ENCODE assay signal across 37 cellular contexts in the genomic region with DNA sequence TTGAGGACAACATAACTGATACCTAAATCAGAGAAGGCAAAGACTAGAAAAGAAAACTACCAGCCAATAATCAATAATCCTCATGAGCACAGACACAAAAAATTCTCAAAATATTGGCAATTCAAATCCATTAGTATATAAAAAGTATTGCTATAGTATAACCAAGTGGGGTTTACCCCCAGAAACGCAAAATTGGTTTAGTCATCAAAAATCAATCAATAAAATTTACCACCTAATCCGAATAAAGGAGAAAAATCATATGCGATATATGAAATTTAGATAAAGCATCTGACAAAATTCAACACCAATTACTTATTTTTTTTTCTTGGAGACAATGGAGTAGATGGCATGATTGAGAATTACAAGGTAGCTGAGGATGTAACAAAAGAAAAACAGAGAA. TPM values are rescaled to one million over a fixed set of nuclear protein-coding genes. Genes with fewer than 3 reads are reported as not detected.
"Had no signal": no experiment of that assay in that cellular context is flagged by ENCODE, and none has a peak within 500 bp of the region (broad histone marks: within the 10 kb centered on the region; RNA-seq: fewer than 3 reads in every experiment).

No MANE protein-coding gene starts in this region.

- H3K36me3 Mint-ChIP-seq: activated naive CD4-positive, alpha-beta T cell treated with anti-CD3 and anti-CD28 coated beads, Interleukin-2, amount 50 U/mL, for 72 hours; activated naive CD8-positive, alpha-beta T cell treated with anti-CD3 and anti-CD28 coated beads for 36 hours; WTC11 had no signal

- H3K9me3 Mint-ChIP-seq: activated CD4-positive, alpha-beta memory T cell treated with anti-CD3 and anti-CD28 coated beads, Interleukin-2, amount 10 ng/mL, durations not matched to agents 7 days and 5 days; activated CD4-positive, alpha-beta T cell treated with anti-CD3 and anti-CD28 coated beads, Interleukin-2, amount 10 ng/mL, durations not matched to agents 7 days and 5 days; activated naive CD4-positive, alpha-beta T cell treated with anti-CD3 and anti-CD28 coated beads for 36 hours; activated naive CD4-positive, alpha-beta T cell treated with anti-CD3 and anti-CD28 coated beads, Interleukin-2, amount 50 U/mL, for 72 hours; activated naive CD8-positive, alpha-beta T cell treated with anti-CD3 and anti-CD28 coated beads for 36 hours; activated T-cell treated with anti-CD3 and anti-CD28 coated beads, Interleukin-2, amount 50 U/mL, for 4 hours; activated T-cell treated with anti-CD3 and anti-CD28 coated beads, Interleukin-2, amount 50 U/mL, for 72 hours; activated T-helper 1 cell treated with anti-CD3 and anti-CD28 coated beads, Interleukin-12 subunit alpha, Interleukin-12 subunit beta, Interleukin-2, Interleukin-4 antibody, amounts not matched to agents 30 ng/mL and 10 ng/mL and 1 ng/mL, durations not matched to agents 14 hours and 24 hours and 36 hours; activated T-helper 17 cell treated with anti-CD3 and anti-CD28 coated beads, Interleukin-2, amount 50 U/mL, for 72 hours; T-helper 1 cell treated with Interleukin-12 subunit alpha and Interleukin-12 subunit beta and Interleukin-4 antibody, amounts not matched to agents 30 μg/mL and 1 μg/mL, for 36 hours; T-helper 2 cell treated with Interferon-gamma antibody and Interleukin-4, amounts not matched to agents 5 μg/mL and 100 μg/mL, for 36 hours; WTC11 had no signal

- H3K4me3 Mint-ChIP-seq: activated CD4-positive, alpha-beta memory T cell treated with anti-CD3 and anti-CD28 coated beads, Interleukin-2, amount 10 ng/mL, durations not matched to agents 7 days and 5 days; activated CD4-positive, alpha-beta T cell treated with anti-CD3 and anti-CD28 coated beads for 36 hours; activated CD4-positive, alpha-beta T cell treated with anti-CD3 and anti-CD28 coated beads, Interleukin-2, amount 10 ng/mL, durations not matched to agents 7 days and 5 days; activated naive CD4-positive, alpha-beta T cell treated with anti-CD3 and anti-CD28 coated beads for 36 hours; activated naive CD8-positive, alpha-beta T cell treated with anti-CD3 and anti-CD28 coated beads for 36 hours; activated T-cell treated with anti-CD3 and anti-CD28 coated beads, Interleukin-2, amount 50 U/mL, for 4 hours; activated T-cell treated with anti-CD3 and anti-CD28 coated beads, Interleukin-2, amount 50 U/mL, for 72 hours; activated T-helper 1 cell treated with anti-CD3 and anti-CD28 coated beads, Interleukin-12 subunit alpha, Interleukin-12 subunit beta, Interleukin-2, Interleukin-4 antibody, amounts not matched to agents 30 ng/mL and 10 ng/mL and 1 ng/mL, durations not matched to agents 14 hours and 24 hours and 36 hours; activated T-helper 17 cell treated with anti-CD3 and anti-CD28 coated beads, Interleukin-2, amount 50 U/mL, for 72 hours; T-helper 1 cell treated with Interleukin-12 subunit alpha and Interleukin-12 subunit beta and Interleukin-4 antibody, amounts not matched to agents 30 μg/mL and 1 μg/mL, for 36 hours; T-helper 2 cell treated with Interferon-gamma antibody and Interleukin-4, amounts not matched to agents 5 μg/mL and 100 μg/mL, for 36 hours; WTC11 had no signal

- ATAC-seq: activated CD4-positive, alpha-beta T cell treated with anti-CD3 and anti-CD28 coated beads for 36 hours; activated CD4-positive, CD25-positive, alpha-beta regulatory T cell treated with anti-CD3 and anti-CD28 coated beads, Interleukin-2, amount 50 U/mL, for 24 hours; activated naive CD4-positive, alpha-beta T cell treated with anti-CD3 and anti-CD28 coated beads, Interleukin-2, amount 50 U/mL, for 72 hours; activated T-cell treated with anti-CD3 and anti-CD28 coated beads, Interleukin-2, amount 50 U/mL, for 4 hours; activated T-cell treated with anti-CD3 and anti-CD28 coated beads, Interleukin-2, amount 50 U/mL, for 72 hours; activated T-helper 17 cell treated with anti-CD3 and anti-CD28 coated beads, Interleukin-2, amount 50 U/mL, for 72 hours; body of pancreas; WTC11 had no signal

- H3K4me1 ChIP-seq: body of pancreas, breast epithelium had no signal

- H3K27ac Mint-ChIP-seq: activated CD4-positive, alpha-beta memory T cell treated with anti-CD3 and anti-CD28 coated beads, Interleukin-2, amount 10 ng/mL, durations not matched to agents 7 days and 5 days; activated CD4-positive, alpha-beta T cell treated with anti-CD3 and anti-CD28 coated beads for 36 hours; activated CD4-positive, alpha-beta T cell treated with anti-CD3 and anti-CD28 coated beads, Interleukin-2, amount 10 ng/mL, durations not matched to agents 7 days and 5 days; activated naive CD4-positive, alpha-beta T cell treated with anti-CD3 and anti-CD28 coated beads for 36 hours; activated naive CD4-positive, alpha-beta T cell treated with anti-CD3 and anti-CD28 coated beads, Interleukin-2, amount 50 U/mL, for 72 hours; activated naive CD8-positive, alpha-beta T cell treated with anti-CD3 and anti-CD28 coated beads for 36 hours; activated T-cell treated with anti-CD3 and anti-CD28 coated beads, Interleukin-2, amount 50 U/mL, for 72 hours; activated T-helper 1 cell treated with anti-CD3 and anti-CD28 coated beads, Interleukin-12 subunit alpha, Interleukin-12 subunit beta, Interleukin-2, Interleukin-4 antibody, amounts not matched to agents 30 ng/mL and 10 ng/mL and 1 ng/mL, durations not matched to agents 14 hours and 24 hours and 36 hours; activated T-helper 17 cell treated with anti-CD3 and anti-CD28 coated beads, Interleukin-2, amount 50 U/mL, for 72 hours; T-helper 1 cell treated with Interleukin-12 subunit alpha and Interleukin-12 subunit beta and Interleukin-4 antibody, amounts not matched to agents 30 μg/mL and 1 μg/mL, for 36 hours; T-helper 2 cell treated with Interferon-gamma antibody and Interleukin-4, amounts not matched to agents 5 μg/mL and 100 μg/mL, for 36 hours; WTC11 had no signal

- H3K27me3 ChIP-seq: adrenal gland, body of pancreas, brain microvascular endothelial cell, breast epithelium had no signal

- H3K27ac ChIP-seq: adrenal gland, body of pancreas, brain microvascular endothelial cell, breast epithelium, WERI-Rb-1 had no signal

- DNase-seq: activated CD4-positive, alpha-beta memory T cell treated with anti-CD3 and anti-CD28 coated beads, Interleukin-2, amount 10 ng/mL, durations not matched to agents 7 days and 5 days; activated CD4-positive, alpha-beta T cell treated with anti-CD3 and anti-CD28 coated beads for 1 hour; activated CD4-positive, alpha-beta T cell treated with anti-CD3 and anti-CD28 coated beads for 36 hours; activated CD4-positive, alpha-beta T cell treated with anti-CD3 and anti-CD28 coated beads for 48 hours; activated CD4-positive, alpha-beta T cell treated with anti-CD3 and anti-CD28 coated beads, Interleukin-2, amount 10 ng/mL, durations not matched to agents 7 days and 5 days; activated CD4-positive, alpha-beta T cell treated with anti-CD3 and anti-CD28 coated beads, Interleukin-2, amount 50 U/mL, for 48 hours; activated CD4-positive, CD25-positive, alpha-beta regulatory T cell; activated CD8-positive, alpha-beta memory T cell treated with anti-CD3 and anti-CD28 coated beads, Interleukin-2, amount 50 U/mL, for 4 hours; activated effector memory CD4-positive, alpha-beta T cell treated with anti-CD3 and anti-CD28 coated beads, Interleukin-2, amount 50 U/mL, for 16 hours; activated gamma-delta T cell treated with Interleukin-2 at 50 U/mL for 16 hours; activated naive CD4-positive, alpha-beta T cell; activated naive CD4-positive, alpha-beta T cell treated with anti-CD3 and anti-CD28 coated beads for 36 hours; activated naive CD4-positive, alpha-beta T cell treated with anti-CD3 and anti-CD28 coated beads, Interleukin-2, amount 50 U/mL, for 16 hours; activated naive CD8-positive, alpha-beta T cell treated with anti-CD3 and anti-CD28 coated beads for 36 hours; activated T-cell treated with anti-CD3 and anti-CD28 coated beads for 4 hours; activated T-cell treated with anti-CD3 and anti-CD28 coated beads, Interleukin-2, amount 50 U/mL, for 1 hour; activated T-cell treated with anti-CD3 and anti-CD28 coated beads, Interleukin-2, amount 50 U/mL, for 4 hours; activated T-cell treated with anti-CD3 and anti-CD28 coated beads, Interleukin-2, amount 50 U/mL, for 72 hours; adrenal gland; amniotic stem cell; aorta; body of pancreas; brain microvascular endothelial cell; central memory CD4-positive, alpha-beta T cell; T-helper 1 cell; T-helper 2 cell; T-helper 9 cell; WERI-Rb-1 had no signal

- FAIRE-seq: astrocyte had no signal

- H3K9me3 ChIP-seq: adrenal gland, body of pancreas, breast epithelium had no signal

- H3K4me1 Mint-ChIP-seq: activated CD4-positive, alpha-beta memory T cell treated with anti-CD3 and anti-CD28 coated beads, Interleukin-2, amount 10 ng/mL, durations not matched to agents 7 days and 5 days; activated CD4-positive, alpha-beta T cell treated with anti-CD3 and anti-CD28 coated beads for 36 hours; activated CD4-positive, alpha-beta T cell treated with anti-CD3 and anti-CD28 coated beads, Interleukin-2, amount 10 ng/mL, durations not matched to agents 7 days and 5 days; activated naive CD8-positive, alpha-beta T cell treated with anti-CD3 and anti-CD28 coated beads for 36 hours; activated T-helper 17 cell treated with anti-CD3 and anti-CD28 coated beads, Interleukin-2, amount 50 U/mL, for 72 hours; WTC11 had no signal

- H3K4me3 ChIP-seq: adrenal gland, body of pancreas, breast epithelium had no signal

RNA-seq across cellular contexts. Expression of a gene that starts 49.2 kb away (rescaled TPM):
- total RNA-seq: activated CD4-positive, alpha-beta memory T cell treated with anti-CD3 and anti-CD28 coated beads, Interleukin-2, amount 10 ng/mL, durations not matched to agents 7 days and 5 days; activated CD4-positive, alpha-beta T cell treated with anti-CD3 and anti-CD28 coated beads for 36 hours; activated naive CD4-positive, alpha-beta T cell treated with anti-CD3 and anti-CD28 coated beads for 36 hours; activated naive CD4-positive, alpha-beta T cell treated with anti-CD3 and anti-CD28 coated beads, Interleukin-2, amount 50 U/mL, for 72 hours; activated naive CD8-positive, alpha-beta T cell treated with anti-CD3 and anti-CD28 coated beads for 36 hours; activated T-cell treated with anti-CD3 and anti-CD28 coated beads, Interleukin-2, amount 50 U/mL, for 72 hours; activated T-helper 1 cell treated with anti-CD3 and anti-CD28 coated beads, Interleukin-12 subunit alpha, Interleukin-12 subunit beta, Interleukin-2, Interleukin-4 antibody, amounts not matched to agents 30 ng/mL and 10 ng/mL and 1 ng/mL, durations not matched to agents 14 hours and 24 hours and 36 hours; activated T-helper 17 cell treated with anti-CD3 and anti-CD28 coated beads, Interleukin-2, amount 50 U/mL, for 72 hours had no signal
